In the genomic region with DNA sequence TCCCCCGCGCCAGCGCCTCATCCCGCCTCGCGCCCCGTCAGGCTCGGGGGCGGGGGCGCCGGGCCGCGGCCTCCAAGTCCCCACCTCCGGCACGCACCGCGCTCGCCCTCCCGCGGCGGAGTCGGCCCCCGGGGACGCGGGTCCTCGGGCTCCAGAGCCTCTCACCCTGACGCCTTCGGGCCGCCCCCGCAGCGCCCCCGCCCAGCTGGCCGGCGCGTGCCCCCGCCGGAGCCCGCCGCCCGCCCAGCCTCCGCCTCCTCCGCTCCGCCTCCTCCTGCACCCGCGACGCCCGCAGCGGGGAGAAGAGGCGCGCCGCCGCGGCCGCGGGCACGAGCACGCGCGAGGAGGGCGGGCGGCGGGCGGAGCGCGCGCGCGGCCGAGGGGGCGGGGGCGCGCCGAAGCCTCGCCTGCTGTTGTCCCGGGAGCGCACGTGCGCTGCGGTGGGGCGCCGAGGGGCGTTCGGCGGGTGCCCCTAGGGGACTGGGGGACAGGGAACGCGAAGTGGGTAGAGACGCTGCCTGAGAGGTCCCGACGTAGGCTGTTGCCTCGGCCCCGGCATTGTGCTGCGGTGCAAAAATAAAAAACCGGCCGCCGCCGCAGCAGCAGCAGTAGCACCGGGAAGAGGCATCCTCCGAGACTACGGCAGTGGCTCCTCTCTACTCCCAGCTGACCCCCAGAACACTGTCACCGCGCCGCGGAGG, we compare ENCODE assay signal across 8 cellular contexts.
DNase-seq lines count a peak whose midpoint lies in the region; ATAC-seq, FAIRE-seq and TF ChIP-seq lines count a peak whose summit lies in the region.

No MANE protein-coding gene starts in this region.

- WGBS in H1 (ENCODE audit: extremely low coverage in 1 of 2, insufficient coverage in 1 of 2, insufficient read length in 1 of 2, insufficient replicate concordance in 2 of 2, low coverage in 1 of 2, low lambda C conversion rate in 2 of 2, missing lambda C conversion rate in 1 of 2), 2 experiments: 5% methylated on average over 22 of the region's 103 CpGs; no CpG with 5 or more reads in 1 of the 2 experiments
- WGBS in mesendoderm (ENCODE audit: extremely low coverage, insufficient coverage, low lambda C conversion rate): no CpG with 5 or more reads among the region's 103 CpGs

- no peak overlapping the region for H2BK12ac ChIP-seq in H1 (ENCODE audit: low read depth, low read length)

- TF ChIP-seq POLR2A in GM12891 (IDR thresholded peaks at IDR 0.05; ENCODE audit: low read depth, low read length) (no peak), H1 (IDR thresholded peaks at IDR 0.05; ENCODE audit: control extremely low read depth in 1 of 2, low read depth in 2 of 2, low read length in 2 of 2) (peak in 1 of 2 experiments; percentile 64; a peak in 1 of 3 replicates)

- H3K23ac ChIP-seq in H1 (ENCODE audit: insufficient read length): no peak overlapping the region
- peak overlapping the region; percentile 71 for H3K23ac ChIP-seq in mesendoderm (ENCODE audit: low read length)

- TF ChIP-seq RAD21 in H1 (IDR thresholded peaks at IDR 0.05 in 1 of 2, conservative IDR thresholded peaks at IDR 0.05 in 1 of 2; ENCODE audit: low read depth in 2 of 2, low read length in 2 of 2): no peak; a peak in 1 of 4 replicates

- TF ChIP-seq EP300 in H1 (IDR thresholded peaks at IDR 0.05; ENCODE audit: borderline replicate concordance in 1 of 2, low read depth in 2 of 2, low read length in 2 of 2): no peak

- TF ChIP-seq CTCF in H1 (IDR thresholded peaks at IDR 0.05; ENCODE audit: control extremely low read depth in 1 of 3, insufficient read depth in 1 of 3, low read depth in 1 of 3, low read length in 3 of 3): no peak; a peak in 1 of 4 replicates

- H3K4ac ChIP-seq in H1 (replicated peaks; ENCODE audit: insufficient read length, low read depth, low read length) (no peak overlapping the region), mesendoderm (ENCODE audit: low read depth, low read length) (peak overlapping the region; percentile 70)

- H2BK5ac ChIP-seq in H1 (ENCODE audit: low read depth, low read length) (no peak overlapping the region; the same call in 1 of the 2 replicates), mesendoderm (ENCODE audit: low read length) (no peak overlapping the region)

- peaks cover 0 to 3% (median 1%) of the 10 kb centered on the region in 4 experiments; a peak in 2 of 7 replicates for H3K27me3 ChIP-seq in H1 (replicated peaks in 1 of 4; ENCODE audit: control insufficient read depth in 3 of 4, extremely low read depth in 1 of 4, insufficient read depth in 3 of 4, low read length in 3 of 4)
- no peaks in the 10 kb centered on the region for H3K27me3 ChIP-seq in mesendoderm (ENCODE audit: insufficient read depth, low read length, poor library complexity)

- peak overlapping the region; percentile 64 to 93 for H3K4me2 ChIP-seq in H1 (ENCODE audit: insufficient read depth in 1 of 2, low read depth in 2 of 2, low read length in 2 of 2)
- peak overlapping the region; percentile 80 for H3K4me2 ChIP-seq in mesendoderm (ENCODE audit: low read length)

- DNase-seq in GM12891 (ENCODE audit: insufficient read length, low spot score) (peak; percentile 41), NCI-H345 treated with DMSO at 0.1 percent for 48 hours (lab: John Stamatoyannopoulos, UW; ENCODE audit: unreplicated experiment) (peak; percentile 59), H1 (ENCODE audit: low read depth in 1 of 2, low spot score in 2 of 2) (peak in 1 of 2 experiments; percentile 81), mesendoderm (peak; percentile 85), KG1 (lab: John Stamatoyannopoulos, UW) (no peak)
- DNase-seq in activated CD8-positive, alpha-beta memory T cell treated with anti-CD3 and anti-CD28 coated beads for 4 hours (ENCODE audit: low read depth in 2 of 2): peak; percentile 34 to 48
- peak; percentile 41 for DNase-seq in stimulated activated CD8-positive, alpha-beta memory T cell treated with anti-CD3 and anti-CD28 coated beads, Interleukin-12 subunit alpha, Interleukin-12 subunit beta, amount 100 ng/mL, for 1 hour (ENCODE audit: low read depth)

- peaks cover 10 to 11% of the 10 kb centered on the region in 2 experiments for H4K20me1 ChIP-seq in H1 (replicated peaks in 1 of 2; ENCODE audit: control insufficient read depth in 1 of 2, insufficient read depth in 2 of 2, low read length in 2 of 2)

- POLR2A ChIA-PET in H1 (lab: Charles Lee; ENCODE audit: partially characterized antibody): interaction anchor here (0.6 to 1.4 kb wide), 6 partner anchors 13 to 146 kb away, joined by 3 to 5 read pairs (median 4); no protein-coding TSS in a partner anchor

- H3K14ac ChIP-seq in H1 (ENCODE audit: insufficient read length): no peak overlapping the region

- H4K8ac ChIP-seq in H1 (ENCODE audit: extremely low read depth, insufficient read depth, low read length) (no peak overlapping the region), mesendoderm (ENCODE audit: low read depth, low read length) (peak overlapping the region; percentile 84)

- no peaks in the 10 kb centered on the region for H3K36me3 ChIP-seq in H1 (ENCODE audit: control insufficient read depth in 2 of 4, insufficient read depth in 4 of 4, low read length in 3 of 4)
- no peaks in the 10 kb centered on the region for H3K36me3 ChIP-seq in mesendoderm (ENCODE audit: control insufficient read depth, insufficient read depth, low read length)

- H4K5ac ChIP-seq in H1 (ENCODE audit: insufficient read length, low read depth, low read length) (no peak overlapping the region), mesendoderm (ENCODE audit: low read length) (no peak overlapping the region)

- H3K18ac ChIP-seq in H1 (ENCODE audit: extremely low read depth, low read length): peak overlapping the region; percentile 3; the same call in 1 of the 2 replicates
- peak overlapping the region; percentile 99 for H3K18ac ChIP-seq in mesendoderm (ENCODE audit: low read length)

- H2BK15ac ChIP-seq in H1 (ENCODE audit: low read length) (no peak overlapping the region), mesendoderm (replicated peaks; ENCODE audit: low read depth) (no peak overlapping the region)

- H3K79me1 ChIP-seq in H1 (ENCODE audit: low read depth, low read length) (peaks cover 2% of the 10 kb centered on the region; the same call in 1 of the 2 replicates), mesendoderm (ENCODE audit: low read length) (peaks cover 3% of the 10 kb centered on the region)

- H3K27ac ChIP-seq in H1 (ENCODE audit: low read depth, low read length) (no peak overlapping the region), mesendoderm (ENCODE audit: low read depth, low read length) (peak overlapping the region; percentile 32)

- peaks cover 8 to 41% of the 10 kb centered on the region in 2 experiments for H3K79me2 ChIP-seq in H1 (ENCODE audit: control insufficient read depth in 1 of 2, insufficient read depth in 2 of 2, low read length in 2 of 2)
- H3K79me2 ChIP-seq in mesendoderm (ENCODE audit: control insufficient read depth, insufficient read depth, low read length): peaks cover 16% of the 10 kb centered on the region

- peak overlapping the region; percentile 58 to 71 (median 64) for H3K4me3 ChIP-seq in H1 (ENCODE audit: extremely low read depth in 1 of 4, insufficient read depth in 2 of 4, low read depth in 3 of 4, low read length in 4 of 4)
- peak overlapping the region; percentile 51 for H3K4me3 ChIP-seq in mesendoderm (ENCODE audit: low read length)

- peaks cover 2% of the 10 kb centered on the region for H3K23me2 ChIP-seq in H1 (ENCODE audit: low read depth, low read length)

- H3K56ac ChIP-seq in H1 (replicated peaks; ENCODE audit: insufficient read length, low read depth, low read length) (peak overlapping the region; percentile 39), mesendoderm (ENCODE audit: low read length) (peak overlapping the region; percentile 95)

- H2BK120ac ChIP-seq in H1 (replicated peaks; ENCODE audit: low read depth, low read length): no peak overlapping the region
- peak overlapping the region; percentile 75 for H2BK120ac ChIP-seq in mesendoderm (ENCODE audit: low read depth, low read length)

- no peak overlapping the region for H2BK20ac ChIP-seq in H1 (ENCODE audit: low read length)

- H3K4me1 ChIP-seq in H1 (replicated peaks in 1 of 4; ENCODE audit: control insufficient read depth in 3 of 4, insufficient read depth in 4 of 4, low read length in 3 of 4) (peaks cover 6 to 22% (median 13%) of the 10 kb centered on the region in 4 experiments; a peak in 6 of 7 replicates), mesendoderm (ENCODE audit: control insufficient read depth, low read depth, low read length) (peaks cover 4% of the 10 kb centered on the region)

- H3K9me3 ChIP-seq in H1 (ENCODE audit: insufficient read depth in 2 of 2, low read depth in 1 of 2, low read length in 1 of 2): no peaks in the 10 kb centered on the region

- peak; percentile 9 for FAIRE-seq in GM12891 (lab: Jason Lieb, UNC)
- no peak for FAIRE-seq in H1 (lab: Jason Lieb, UNC)

- CTCF ChIA-PET in H1 (lab: Charles Lee; ENCODE audit: partially characterized antibody): interaction anchor here (0.6 to 1.5 kb wide), 3 partner anchors 11 to 52 kb away, joined by 3 to 4 read pairs (median 3); no protein-coding TSS in a partner anchor

- ATAC-seq in HG03097 (IDR thresholded peaks at IDR 0.05; ENCODE audit: low FRiP score, unreplicated experiment): peak; percentile 54

- peak overlapping the region; percentile 68 for H4K91ac ChIP-seq in H1 (replicated peaks; ENCODE audit: insufficient read length, low read length)

- H2AK5ac ChIP-seq in H1 (ENCODE audit: low read depth, low read length) (no peak overlapping the region), mesendoderm (ENCODE audit: low read length) (no peak overlapping the region)

- peak overlapping the region; percentile 43; the same call in 1 of the 2 replicates for H2AFZ ChIP-seq in H1 (ENCODE audit: low read length)

- H3K9ac ChIP-seq in H1 (replicated peaks in 1 of 4; ENCODE audit: extremely low read depth in 1 of 4, low read depth in 3 of 4, low read length in 3 of 4) (peak overlapping the region; percentile 36 to 93 (median 57); a peak in 6 of 7 replicates), mesendoderm (ENCODE audit: low read length) (peak overlapping the region; percentile 72)

TF ChIP-seq in GM12891, 5 proteins besides CTCF, POLR2A, EP300 and RAD21:
- TF ChIP-seq SPI1 (IDR thresholded peaks at IDR 0.05; ENCODE audit: low read depth, low read length): no peak
- no peak for TF ChIP-seq PAX5 (IDR thresholded peaks at IDR 0.05; ENCODE audit: insufficient read depth, low read length, severe bottlenecking)
- no peak for TF ChIP-seq POU2F2 (IDR thresholded peaks at IDR 0.05; ENCODE audit: low read depth, low read length)
- TF ChIP-seq TAF1 (IDR thresholded peaks at IDR 0.05; ENCODE audit: low read depth, low read length): no peak
- TF ChIP-seq POLR2AphosphoS5 (IDR thresholded peaks at IDR 0.05; ENCODE audit: low read depth, low read length): no peak

TF ChIP-seq in H1, 55 proteins besides CTCF, POLR2A, EP300 and RAD21 (continues in another document):
- peak; percentile 72 for TF ChIP-seq PHF8 (conservative IDR thresholded peaks at IDR 0.05; ENCODE audit: low read depth, low read length)
- TF ChIP-seq KDM4A (IDR thresholded peaks at IDR 0.05; ENCODE audit: low read depth, low read length, severe bottlenecking): peak; percentile 83
- TF ChIP-seq, protein P1, sequence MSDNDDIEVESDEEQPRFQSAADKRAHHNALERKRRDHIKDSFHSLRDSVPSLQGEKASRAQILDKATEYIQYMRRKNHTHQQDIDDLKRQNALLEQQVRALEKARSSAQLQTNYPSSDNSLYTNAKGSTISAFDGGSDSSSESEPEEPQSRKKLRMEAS (IDR thresholded peaks at IDR 0.05): peak; percentile 97
- TF ChIP-seq KDM1A (IDR thresholded peaks at IDR 0.05; ENCODE audit: borderline replicate concordance, low read length): no peak
